1 cellular context compared by ENCODE assay signal in the genomic region with DNA sequence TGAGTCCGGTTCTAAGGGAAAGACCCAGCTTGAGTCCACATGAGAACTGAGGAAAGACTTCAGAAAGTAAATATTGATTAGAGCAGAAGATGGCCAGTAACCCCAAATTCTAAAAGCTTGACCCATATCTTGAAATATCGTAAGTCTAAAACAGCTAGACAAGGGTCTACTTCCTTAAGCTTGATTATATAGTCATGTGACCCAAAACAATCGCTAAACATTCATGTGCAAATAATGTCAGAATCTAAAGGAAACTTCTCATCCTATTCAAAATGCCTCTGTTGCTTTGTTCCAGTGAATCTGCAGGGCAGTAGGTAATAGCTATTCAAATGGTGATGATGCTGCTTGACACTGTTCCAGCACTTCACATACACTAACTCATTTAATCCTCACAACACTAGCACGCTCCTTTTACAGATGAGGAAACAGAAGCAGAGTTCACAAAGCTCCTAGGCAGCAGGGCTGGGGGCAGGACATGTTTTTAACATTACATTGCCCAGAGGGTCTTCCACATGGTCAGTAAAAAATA.
TF ChIP-seq lines count a peak whose summit lies in the region.

No MANE protein-coding gene starts in this region.

TF ChIP-seq in H1, 55 proteins besides CTCF, POLR2A, EP300 and RAD21:
- TF ChIP-seq ZNF274 (IDR thresholded peaks at IDR 0.05; ENCODE audit: borderline replicate concordance, extremely low read depth, low read length) (no peak), RFX5 (IDR thresholded peaks at IDR 0.05; ENCODE audit: borderline replicate concordance, low read depth, low read length) (no peak), CHD1 (IDR thresholded peaks at IDR 0.05; ENCODE audit: low read depth, low read length) (no peak), NANOG (IDR thresholded peaks at IDR 0.05; ENCODE audit: insufficient read depth, low read depth, low read length, poor library complexity, severe bottlenecking) (peak; percentile 4), MAX (IDR thresholded peaks at IDR 0.05) (0 out of 2 replicates have a peak, but pooled peaks have one; percentile 28), RXRA (IDR thresholded peaks at IDR 0.05; ENCODE audit: insufficient read depth, low read depth, low read length) (no peak), HDAC2 (IDR thresholded peaks at IDR 0.05; ENCODE audit: borderline replicate concordance in 1 of 2, low read depth in 2 of 2, low read length in 2 of 2) (no peak), TBP (IDR thresholded peaks at IDR 0.05; ENCODE audit: low read depth, low read length) (no peak), POU5F1 (IDR thresholded peaks at IDR 0.05; ENCODE audit: low read depth, low read length) (no peak), CREB1 (IDR thresholded peaks at IDR 0.05) (0 out of 2 replicates have a peak, but pooled peaks have one; percentile 26), KDM5A (IDR thresholded peaks at IDR 0.05; ENCODE audit: low read length) (no peak), TEAD4 (IDR thresholded peaks at IDR 0.05; ENCODE audit: low read depth, low read length) (no peak), BCL11A (IDR thresholded peaks at IDR 0.05; ENCODE audit: low read depth in 2 of 2, low read length in 2 of 2) (no peak)
